ENCODE assay signal across 24 cellular contexts in genomic region chr18:58922995-58923394, GRCh38.
"Had no signal": no experiment of that assay in that cellular context is flagged by ENCODE, and none has a peak within 500 bp of the region (broad histone marks: within the 10 kb centered on the region; RNA-seq: fewer than 3 reads in every experiment).

No MANE protein-coding gene starts in this region.

- H3K36me3 Mint-ChIP-seq: activated naive CD4-positive, alpha-beta T cell treated with anti-CD3 and anti-CD28 coated beads, Interleukin-2, amount 50 U/mL, for 24 hours had no signal

- H3K27ac ChIP-seq: brain microvascular endothelial cell, hepatocyte, parathyroid adenoma, SK-N-MC, upper lobe of left lung had no signal

- H3K4me1 ChIP-seq: parathyroid adenoma had no signal

- H3K4me3 Mint-ChIP-seq: activated CD4-positive, alpha-beta T cell treated with anti-CD3 and anti-CD28 coated beads, Interleukin-2, amount 10 ng/mL, durations not matched to agents 7 days and 5 days; activated CD8-positive, alpha-beta T cell treated with anti-CD3 and anti-CD28 coated beads for 36 hours; activated naive CD4-positive, alpha-beta T cell treated with anti-CD3 and anti-CD28 coated beads, Interleukin-2, amount 50 U/mL, for 24 hours; nephron had no signal

- DNase-seq: activated CD4-positive, alpha-beta T cell treated with anti-CD3 and anti-CD28 coated beads, Interleukin-2, amount 10 ng/mL, durations not matched to agents 7 days and 5 days; activated CD8-positive, alpha-beta T cell treated with anti-CD3 and anti-CD28 coated beads for 36 hours; activated gamma-delta T cell treated with Interleukin-2 at 50 U/mL for 16 hours; activated T-cell treated with anti-CD3 and anti-CD28 coated beads, Interleukin-2, amount 50 U/mL, for 1 hour; aorta; brain microvascular endothelial cell; cortex of kidney; foreskin fibroblast; kidney glomerular epithelial cell; left ventricle myocardium superior; mammary epithelial cell; nucleus accumbens; right cardiac atrium; stimulated activated CD4-positive, alpha-beta T cell treated with anti-CD3 and anti-CD28 coated beads, Interleukin-12 subunit alpha, Interleukin-12 subunit beta, amount 100 ng/mL, for 4 hours; stimulated activated CD4-positive, alpha-beta T cell treated with anti-CD3 and anti-CD28 coated beads, Interleukin-4, amount 100 ng/mL, for 4 hours; stimulated activated naive CD8-positive, alpha-beta T cell treated with anti-CD3 and anti-CD28 coated beads, Interleukin-15, Interleukin-2, amounts not matched to agents 100 U/mL and 50 U/mL, for 24 hours; SW 1271; T-helper 2 cell; upper lobe of left lung had no signal

- H3K9me3 Mint-ChIP-seq: activated CD4-positive, alpha-beta T cell treated with anti-CD3 and anti-CD28 coated beads, Interleukin-2, amount 10 ng/mL, durations not matched to agents 7 days and 5 days; activated CD8-positive, alpha-beta T cell treated with anti-CD3 and anti-CD28 coated beads for 36 hours had no signal

- H3K27ac Mint-ChIP-seq: activated CD4-positive, alpha-beta T cell treated with anti-CD3 and anti-CD28 coated beads, Interleukin-2, amount 10 ng/mL, durations not matched to agents 7 days and 5 days; activated CD8-positive, alpha-beta T cell treated with anti-CD3 and anti-CD28 coated beads for 36 hours; activated naive CD4-positive, alpha-beta T cell treated with anti-CD3 and anti-CD28 coated beads, Interleukin-2, amount 50 U/mL, for 24 hours had no signal

- H3K27me3 ChIP-seq: brain microvascular endothelial cell, hepatocyte, upper lobe of left lung had no signal

- H3K4me3 ChIP-seq: hepatocyte, SK-N-MC, upper lobe of left lung had no signal

- H3K4me1 Mint-ChIP-seq: activated CD4-positive, alpha-beta T cell treated with anti-CD3 and anti-CD28 coated beads, Interleukin-2, amount 10 ng/mL, durations not matched to agents 7 days and 5 days; activated naive CD4-positive, alpha-beta T cell treated with anti-CD3 and anti-CD28 coated beads, Interleukin-2, amount 50 U/mL, for 24 hours had no signal
